ENCODE assay signal across 1 cellular context in genomic region chr2:99875627-99876026, GRCh38.
TF ChIP-seq lines count a peak whose summit lies in the region.

No MANE protein-coding gene starts in this region.

TF ChIP-seq in HepG2, 621 proteins besides CTCF, POLR2A, EP300 and RAD21 (continued from another document):
- TF ChIP-seq, protein P1, sequence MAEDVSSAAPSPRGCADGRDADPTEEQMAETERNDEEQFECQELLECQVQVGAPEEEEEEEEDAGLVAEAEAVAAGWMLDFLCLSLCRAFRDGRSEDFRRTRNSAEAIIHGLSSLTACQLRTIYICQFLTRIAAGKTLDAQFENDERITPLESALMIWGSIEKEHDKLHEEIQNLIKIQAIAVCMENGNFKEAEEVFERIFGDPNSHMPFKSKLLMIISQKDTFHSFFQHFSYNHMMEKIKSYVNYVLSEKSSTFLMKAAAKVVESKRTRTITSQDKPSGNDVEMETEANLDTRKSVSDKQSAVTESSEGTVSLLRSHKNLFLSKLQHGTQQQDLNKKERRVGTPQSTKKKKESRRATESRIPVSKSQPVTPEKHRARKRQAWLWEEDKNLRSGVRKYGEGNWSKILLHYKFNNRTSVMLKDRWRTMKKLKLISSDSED (CRISPR knock-in tag; IDR thresholded peaks at IDR 0.05), result no peak
- TF ChIP-seq NBN (conservative IDR thresholded peaks at IDR 0.05), result no peak
- TF ChIP-seq CBX5 (CRISPR knock-in tag; IDR thresholded peaks at IDR 0.05; ENCODE audit: borderline replicate concordance), result no peak
- no peak for TF ChIP-seq PHB2 (IDR thresholded peaks at IDR 0.05; ENCODE audit: partially characterized antibody)
- no peak for TF ChIP-seq SMAD9 (CRISPR knock-in tag; IDR thresholded peaks at IDR 0.05)
- TF ChIP-seq MTF2 (CRISPR knock-in tag; IDR thresholded peaks at IDR 0.05; ENCODE audit: borderline replicate concordance), result no peak
- no peak for TF ChIP-seq KDM5A (IDR thresholded peaks at IDR 0.05; ENCODE audit: borderline replicate concordance, low read length)
- no peak for TF ChIP-seq NFYC (CRISPR knock-in tag; IDR thresholded peaks at IDR 0.05)
- TF ChIP-seq, protein P2, sequence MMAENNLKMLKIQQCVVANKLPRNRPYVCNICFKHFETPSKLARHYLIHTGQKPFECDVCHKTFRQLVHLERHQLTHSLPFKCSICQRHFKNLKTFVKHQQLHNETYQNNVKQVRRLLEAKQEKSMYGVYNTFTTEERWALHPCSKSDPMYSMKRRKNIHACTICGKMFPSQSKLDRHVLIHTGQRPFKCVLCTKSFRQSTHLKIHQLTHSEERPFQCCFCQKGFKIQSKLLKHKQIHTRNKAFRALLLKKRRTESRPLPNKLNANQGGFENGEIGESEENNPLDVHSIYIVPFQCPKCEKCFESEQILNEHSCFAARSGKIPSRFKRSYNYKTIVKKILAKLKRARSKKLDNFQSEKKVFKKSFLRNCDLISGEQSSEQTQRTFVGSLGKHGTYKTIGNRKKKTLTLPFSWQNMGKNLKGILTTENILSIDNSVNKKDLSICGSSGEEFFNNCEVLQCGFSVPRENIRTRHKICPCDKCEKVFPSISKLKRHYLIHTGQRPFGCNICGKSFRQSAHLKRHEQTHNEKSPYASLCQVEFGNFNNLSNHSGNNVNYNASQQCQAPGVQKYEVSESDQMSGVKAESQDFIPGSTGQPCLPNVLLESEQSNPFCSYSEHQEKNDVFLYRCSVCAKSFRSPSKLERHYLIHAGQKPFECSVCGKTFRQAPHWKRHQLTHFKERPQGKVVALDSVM (CRISPR knock-in tag; IDR thresholded peaks at IDR 0.05), result no peak
